ENCODE assay signal across 14 cellular contexts in genomic region chr3:79367066-79367465, GRCh38.
DNase-seq lines count a peak whose midpoint lies in the region; TF ChIP-seq lines count a peak whose summit lies in the region.
"Had no signal": no experiment of that assay in that cellular context is flagged by ENCODE, and none has a peak within 500 bp of the region (broad histone marks: within the 10 kb centered on the region; RNA-seq: fewer than 3 reads in every experiment).

No MANE protein-coding gene starts in this region.

- no peaks in the 10 kb centered on the region for H3K9me3 Mint-ChIP-seq in MCF 10A (ENCODE audit: unreplicated experiment)
- no peaks in the 10 kb centered on the region for H3K9me3 Mint-ChIP-seq in Caco-2 (ENCODE audit: unreplicated experiment)

- H3K4me1 Mint-ChIP-seq in MCF 10A (ENCODE audit: insufficient read depth, unreplicated experiment) (no peaks in the 10 kb centered on the region), Caco-2 (ENCODE audit: low read depth, unreplicated experiment) (no peaks in the 10 kb centered on the region)
- H3K4me1 Mint-ChIP-seq: activated naive CD8-positive, alpha-beta T cell treated with anti-CD3 and anti-CD28 coated beads, Interleukin-2, amount 50 U/mL, for 24 hours had no signal

- peak overlapping the region; percentile 2 for H3K27ac ChIP-seq in mammary epithelial cell (ENCODE audit: insufficient read depth, low read depth, low read length)

- H3K9ac ChIP-seq in mammary epithelial cell (ENCODE audit: insufficient read depth, low read length) = no peak overlapping the region

- in situ Hi-C loops in mammary epithelial cell (cut with MboI; ENCODE audit: low sequenced_read_pairs in 2 of 2) = loop anchor here (10.0 to 25.0 kb wide), 3 partner anchors 280 to 705 kb away; no protein-coding TSS in a partner anchor

- peaks cover 98% of the 10 kb centered on the region for H3K27me3 Mint-ChIP-seq in MCF 10A (ENCODE audit: insufficient read depth, unreplicated experiment)
- peaks cover 3% of the 10 kb centered on the region for H3K27me3 Mint-ChIP-seq in Caco-2 (ENCODE audit: insufficient read depth, unreplicated experiment)
- H3K27me3 Mint-ChIP-seq: activated naive CD8-positive, alpha-beta T cell treated with anti-CD3 and anti-CD28 coated beads, Interleukin-2, amount 50 U/mL, for 24 hours had no signal

- H3K36me3 Mint-ChIP-seq in MCF 10A (ENCODE audit: insufficient read depth, unreplicated experiment) (no peaks in the 10 kb centered on the region), Caco-2 (ENCODE audit: insufficient read depth, unreplicated experiment) (no peaks in the 10 kb centered on the region)

- H3K4me3 Mint-ChIP-seq in MCF 10A (ENCODE audit: unreplicated experiment) (no peak overlapping the region), Caco-2 (ENCODE audit: unreplicated experiment) (no peak overlapping the region)
- H3K4me3 Mint-ChIP-seq: activated naive CD8-positive, alpha-beta T cell treated with anti-CD3 and anti-CD28 coated beads, Interleukin-2, amount 50 U/mL, for 24 hours had no signal

- no peaks in the 10 kb centered on the region for H3K9me3 ChIP-seq in mammary epithelial cell (replicated peaks; ENCODE audit: insufficient read depth, low read length)
- H3K9me3 ChIP-seq in Caco-2 = no peaks in the 10 kb centered on the region

- DNase-seq in mammary epithelial cell (peak; percentile 69), MCF 10A (ENCODE audit: unreplicated experiment) (no peak), amniotic epithelial cell (ENCODE audit: low read depth) (peak; percentile 7), fibroblast of villous mesenchyme (ENCODE audit: low read depth) (peak; percentile 6), KG1 (lab: John Stamatoyannopoulos, UW) (no peak), NCI-H128 (lab: John Stamatoyannopoulos, UW; ENCODE audit: unreplicated experiment) (no peak), erythroblast (lab: John Stamatoyannopoulos, UW) (no peak), Caco-2 (no peak)
- DNase-seq: activated CD4-positive, alpha-beta T cell treated with anti-CD3 and anti-CD28 coated beads, Interleukin-2, amount 50 U/mL, for 1 hour; activated naive CD8-positive, alpha-beta T cell treated with anti-CD3 and anti-CD28 coated beads, Interleukin-2, amount 50 U/mL, for 24 hours; activated T-cell treated with anti-CD3 and anti-CD28 coated beads, Interleukin-2, amount 50 U/mL, for 48 hours; left ventricle myocardium superior; NCI-H2171 treated with DMSO at 0.1 percent for 48 hours; SIG-M5 had no signal

- H3K79me2 ChIP-seq in mammary epithelial cell (ENCODE audit: insufficient read depth, low read length) = no peaks in the 10 kb centered on the region

- H3K27ac Mint-ChIP-seq in MCF 10A (ENCODE audit: low read depth, unreplicated experiment) (no peak overlapping the region), Caco-2 (ENCODE audit: unreplicated experiment) (no peak overlapping the region)
- H3K27ac Mint-ChIP-seq: activated naive CD8-positive, alpha-beta T cell treated with anti-CD3 and anti-CD28 coated beads, Interleukin-2, amount 50 U/mL, for 24 hours had no signal

- H3K27me3 ChIP-seq in mammary epithelial cell (ENCODE audit: insufficient read depth, low read length) (no peaks in the 10 kb centered on the region), Caco-2 (replicated peaks; ENCODE audit: control insufficient read depth, insufficient read depth, low read length) (no peaks in the 10 kb centered on the region)

- H3K36me3 ChIP-seq in mammary epithelial cell (ENCODE audit: insufficient read depth, low read length) (no peaks in the 10 kb centered on the region), Caco-2 (ENCODE audit: control insufficient read depth, insufficient read depth, low read length) (no peaks in the 10 kb centered on the region)

- no TSS peak for BruUV-seq in mammary epithelial cell (replicated peaks; lab: Mats Ljungman, UMichigan)
- no TSS peak for BruUV-seq in MCF 10A (replicated peaks; lab: Mats Ljungman, UMichigan)
- no TSS peak for BruUV-seq in Caco-2 (replicated peaks; lab: Mats Ljungman, UMichigan)

- intact Hi-C loops in mammary epithelial cell (cut with micrococcal nuclease) = no loop called here
- intact Hi-C loops in MCF 10A (cut with micrococcal nuclease) = loop anchor here (10.0 kb wide), 1 partner anchor 128 kb away; no protein-coding TSS in a partner anchor
- intact Hi-C loops in Caco-2 (cut with micrococcal nuclease; ENCODE audit: unreplicated experiment) = no loop called here

- H2AFZ ChIP-seq in mammary epithelial cell (ENCODE audit: low read depth, low read length) = no peak overlapping the region

- H4K20me1 ChIP-seq in mammary epithelial cell (ENCODE audit: insufficient read depth, low read length) = no peaks in the 10 kb centered on the region

- H3K4me1 ChIP-seq in mammary epithelial cell (ENCODE audit: insufficient read depth, low read length) = peaks cover 24% of the 10 kb centered on the region
- no peaks in the 10 kb centered on the region for H3K4me1 ChIP-seq in Caco-2

- H3K4me3 ChIP-seq in mammary epithelial cell (replicated peaks in 1 of 3; ENCODE audit: insufficient read depth in 1 of 3, low read depth in 2 of 3, low read length in 3 of 3) (no peak overlapping the region), fibroblast of villous mesenchyme (ENCODE audit: low read depth, low read length) (no peak overlapping the region), Caco-2 (ENCODE audit: low read depth, low read length) (no peak overlapping the region)

- peak overlapping the region; percentile 58 for H3K4me2 ChIP-seq in mammary epithelial cell (ENCODE audit: insufficient read depth, low read depth, low read length)

- POLR2A ChIA-PET in MCF 10A (lab: Yijun Ruan, JAX) = no interaction called here
- POLR2A ChIA-PET in Caco-2 (lab: Charles Lee) = no interaction called here

- CTCF ChIA-PET in mammary epithelial cell (lab: Charles Lee; ENCODE audit: low non-redundant PET) = no interaction called here
- CTCF ChIA-PET in MCF 10A (lab: Yijun Ruan, JAX) = interaction anchor here (0.7 to 1.3 kb wide), 2 partner anchors 12 to 281 kb away, joined by 3 to 4 read pairs; no protein-coding TSS in a partner anchor
- CTCF ChIA-PET in Caco-2 (lab: Charles Lee) = no interaction called here

- TF ChIP-seq CTCF in mammary epithelial cell (conservative IDR thresholded peaks at IDR 0.05 in 1 of 2, IDR thresholded peaks at IDR 0.05 in 1 of 2; ENCODE audit: extremely low read depth in 1 of 2, insufficient read depth in 1 of 2, low read depth in 1 of 2, low read length in 2 of 2) = no peak
- TF ChIP-seq CTCF in MCF 10A (IDR thresholded peaks at IDR 0.05; ENCODE audit: unreplicated experiment) = no peak
- TF ChIP-seq CTCF in fibroblast of villous mesenchyme (IDR thresholded peaks at IDR 0.05; ENCODE audit: insufficient read depth, low read depth, low read length) = no peak
- no peak for TF ChIP-seq CTCF in Caco-2 (IDR thresholded peaks at IDR 0.05; ENCODE audit: insufficient read depth in 1 of 2, low read depth in 1 of 2, low read length in 1 of 2, severe bottlenecking in 1 of 2, unreplicated experiment in 1 of 2)

- TF ChIP-seq POLR2A in erythroblast (IDR thresholded peaks at IDR 0.05; ENCODE audit: low read length) = no peak

- dilution Hi-C loops in mammary epithelial cell (cut with HindIII; ENCODE audit: low sequenced_read_pairs) = loop anchor here (5.0 kb wide), 1 partner anchor 90 kb away; no protein-coding TSS in a partner anchor

Comparison
In these comparisons a context has a peak if more than half of its experiments do, and no peak if none do; other contexts are left out.
1. DNase-seq: peak in mammary epithelial cell (single experiment), amniotic epithelial cell (single experiment) and fibroblast of villous mesenchyme (single experiment); none in MCF 10A (single experiment), KG1 (single experiment), NCI-H128 (single experiment), erythroblast (0 of 2) and Caco-2 (0 of 2).